In the genomic region with DNA sequence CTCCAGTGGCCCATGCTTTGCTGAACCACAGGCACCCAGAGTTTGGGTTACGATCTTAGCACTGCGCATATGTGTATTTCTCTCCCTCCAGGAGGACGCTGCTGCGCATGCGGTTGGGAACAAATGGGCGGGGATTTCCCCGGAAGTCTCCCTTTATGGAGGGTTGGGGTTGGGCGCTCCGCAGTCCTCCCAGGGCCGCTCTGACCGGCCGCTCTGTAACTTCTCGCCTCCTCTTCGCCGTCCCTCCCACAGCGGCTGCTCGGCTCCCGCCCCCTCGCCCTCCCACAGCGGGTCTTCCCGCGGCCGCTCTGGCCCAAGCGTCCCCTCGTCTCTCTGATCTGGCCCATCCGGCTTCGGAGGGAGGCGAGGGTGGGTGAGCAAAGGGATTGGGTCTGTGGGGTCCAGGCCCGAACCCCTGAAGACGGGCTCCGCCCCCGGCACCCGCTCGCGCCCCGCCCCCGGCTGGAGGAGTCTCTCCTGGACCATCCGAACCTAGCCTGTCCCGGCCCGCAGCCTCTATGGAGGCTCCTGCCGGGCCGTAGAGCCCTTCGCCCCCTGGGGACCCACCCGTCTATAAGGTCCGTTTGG, we compare ENCODE assay signal across 1 cellular context.
TF ChIP-seq lines count a peak whose summit lies in the region.

A gene with protein sequence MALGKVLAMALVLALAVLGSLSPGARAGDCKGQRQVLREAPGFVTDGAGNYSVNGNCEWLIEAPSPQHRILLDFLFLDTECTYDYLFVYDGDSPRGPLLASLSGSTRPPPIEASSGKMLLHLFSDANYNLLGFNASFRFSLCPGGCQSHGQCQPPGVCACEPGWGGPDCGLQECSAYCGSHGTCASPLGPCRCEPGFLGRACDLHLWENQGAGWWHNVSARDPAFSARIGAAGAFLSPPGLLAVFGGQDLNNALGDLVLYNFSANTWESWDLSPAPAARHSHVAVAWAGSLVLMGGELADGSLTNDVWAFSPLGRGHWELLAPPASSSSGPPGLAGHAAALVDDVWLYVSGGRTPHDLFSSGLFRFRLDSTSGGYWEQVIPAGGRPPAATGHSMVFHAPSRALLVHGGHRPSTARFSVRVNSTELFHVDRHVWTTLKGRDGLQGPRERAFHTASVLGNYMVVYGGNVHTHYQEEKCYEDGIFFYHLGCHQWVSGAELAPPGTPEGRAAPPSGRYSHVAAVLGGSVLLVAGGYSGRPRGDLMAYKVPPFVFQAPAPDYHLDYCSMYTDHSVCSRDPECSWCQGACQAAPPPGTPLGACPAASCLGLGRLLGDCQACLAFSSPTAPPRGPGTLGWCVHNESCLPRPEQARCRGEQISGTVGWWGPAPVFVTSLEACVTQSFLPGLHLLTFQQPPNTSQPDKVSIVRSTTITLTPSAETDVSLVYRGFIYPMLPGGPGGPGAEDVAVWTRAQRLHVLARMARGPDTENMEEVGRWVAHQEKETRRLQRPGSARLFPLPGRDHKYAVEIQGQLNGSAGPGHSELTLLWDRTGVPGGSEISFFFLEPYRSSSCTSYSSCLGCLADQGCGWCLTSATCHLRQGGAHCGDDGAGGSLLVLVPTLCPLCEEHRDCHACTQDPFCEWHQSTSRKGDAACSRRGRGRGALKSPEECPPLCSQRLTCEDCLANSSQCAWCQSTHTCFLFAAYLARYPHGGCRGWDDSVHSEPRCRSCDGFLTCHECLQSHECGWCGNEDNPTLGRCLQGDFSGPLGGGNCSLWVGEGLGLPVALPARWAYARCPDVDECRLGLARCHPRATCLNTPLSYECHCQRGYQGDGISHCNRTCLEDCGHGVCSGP (N-terminal part only) (plus strand): TSS at position 328 of the 588 bp plus-strand sequence. CDS start 609 bp downstream, outside the sequence.

TF ChIP-seq in K562, 482 proteins besides CTCF, POLR2A, EP300 and RAD21 (continued from another document and continues in another):
- TF ChIP-seq, protein P1, sequence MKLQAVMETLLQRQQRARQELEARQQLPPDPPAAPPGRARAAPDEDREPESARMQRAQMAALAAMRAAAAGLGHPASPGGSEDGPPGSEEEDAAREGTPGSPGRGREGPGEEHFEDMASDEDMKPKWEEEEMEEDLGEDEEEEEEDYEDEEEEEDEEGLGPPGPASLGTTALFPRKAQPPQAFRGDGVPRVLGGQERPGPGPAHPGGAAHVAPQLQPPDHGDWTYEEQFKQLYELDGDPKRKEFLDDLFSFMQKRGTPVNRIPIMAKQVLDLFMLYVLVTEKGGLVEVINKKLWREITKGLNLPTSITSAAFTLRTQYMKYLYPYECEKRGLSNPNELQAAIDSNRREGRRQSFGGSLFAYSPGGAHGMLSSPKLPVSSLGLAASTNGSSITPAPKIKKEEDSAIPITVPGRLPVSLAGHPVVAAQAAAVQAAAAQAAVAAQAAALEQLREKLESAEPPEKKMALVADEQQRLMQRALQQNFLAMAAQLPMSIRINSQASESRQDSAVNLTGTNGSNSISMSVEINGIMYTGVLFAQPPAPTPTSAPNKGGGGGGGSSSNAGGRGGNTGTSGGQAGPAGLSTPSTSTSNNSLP (IDR thresholded peaks at IDR 0.05; ENCODE audit: borderline replicate concordance, low read depth, low read length), result 0 out of 2 replicates have a peak, but pooled peaks have one; percentile 18
- TF ChIP-seq DIDO1 (tag; IDR thresholded peaks at IDR 0.05; ENCODE audit: low read depth), result no peak
- no peak for TF ChIP-seq RBM15 (IDR thresholded peaks at IDR 0.05; ENCODE audit: insufficient read depth, low read length)
- no peak for TF ChIP-seq NCOA6 (IDR thresholded peaks at IDR 0.05)
- TF ChIP-seq TRIM28 (IDR thresholded peaks at IDR 0.05), result no peak; the same call in 1 of the 2 replicates
- TF ChIP-seq, protein P2, sequence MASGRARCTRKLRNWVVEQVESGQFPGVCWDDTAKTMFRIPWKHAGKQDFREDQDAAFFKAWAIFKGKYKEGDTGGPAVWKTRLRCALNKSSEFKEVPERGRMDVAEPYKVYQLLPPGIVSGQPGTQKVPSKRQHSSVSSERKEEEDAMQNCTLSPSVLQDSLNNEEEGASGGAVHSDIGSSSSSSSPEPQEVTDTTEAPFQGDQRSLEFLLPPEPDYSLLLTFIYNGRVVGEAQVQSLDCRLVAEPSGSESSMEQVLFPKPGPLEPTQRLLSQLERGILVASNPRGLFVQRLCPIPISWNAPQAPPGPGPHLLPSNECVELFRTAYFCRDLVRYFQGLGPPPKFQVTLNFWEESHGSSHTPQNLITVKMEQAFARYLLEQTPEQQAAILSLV (tag; IDR thresholded peaks at IDR 0.05), result no peak
- no peak for TF ChIP-seq FOXA3 (CRISPR knock-in tag; conservative IDR thresholded peaks at IDR 0.05 in 1 of 2, IDR thresholded peaks at IDR 0.05 in 1 of 2)
- TF ChIP-seq, protein P3, sequence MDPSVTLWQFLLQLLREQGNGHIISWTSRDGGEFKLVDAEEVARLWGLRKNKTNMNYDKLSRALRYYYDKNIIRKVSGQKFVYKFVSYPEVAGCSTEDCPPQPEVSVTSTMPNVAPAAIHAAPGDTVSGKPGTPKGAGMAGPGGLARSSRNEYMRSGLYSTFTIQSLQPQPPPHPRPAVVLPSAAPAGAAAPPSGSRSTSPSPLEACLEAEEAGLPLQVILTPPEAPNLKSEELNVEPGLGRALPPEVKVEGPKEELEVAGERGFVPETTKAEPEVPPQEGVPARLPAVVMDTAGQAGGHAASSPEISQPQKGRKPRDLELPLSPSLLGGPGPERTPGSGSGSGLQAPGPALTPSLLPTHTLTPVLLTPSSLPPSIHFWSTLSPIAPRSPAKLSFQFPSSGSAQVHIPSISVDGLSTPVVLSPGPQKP (CRISPR knock-in tag; IDR thresholded peaks at IDR 0.05), result 0 out of 2 replicates have a peak, but pooled peaks have one; percentile 67
- TF ChIP-seq ZBTB17 (CRISPR knock-in tag; IDR thresholded peaks at IDR 0.05), result no peak
- TF ChIP-seq, protein P4, sequence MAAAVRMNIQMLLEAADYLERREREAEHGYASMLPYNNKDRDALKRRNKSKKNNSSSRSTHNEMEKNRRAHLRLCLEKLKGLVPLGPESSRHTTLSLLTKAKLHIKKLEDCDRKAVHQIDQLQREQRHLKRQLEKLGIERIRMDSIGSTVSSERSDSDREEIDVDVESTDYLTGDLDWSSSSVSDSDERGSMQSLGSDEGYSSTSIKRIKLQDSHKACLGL (CRISPR knock-in tag; IDR thresholded peaks at IDR 0.05; ENCODE audit: borderline replicate concordance, poor library complexity, severe bottlenecking), result no peak
- no peak for TF ChIP-seq ZNF197 (CRISPR knock-in tag; IDR thresholded peaks at IDR 0.05; ENCODE audit: low read depth)
- no peak; the same call in 1 of the 2 replicates for TF ChIP-seq ETV5 (CRISPR knock-in tag; IDR thresholded peaks at IDR 0.05; ENCODE audit: low read depth)
- TF ChIP-seq SP2 (IDR thresholded peaks at IDR 0.05; ENCODE audit: extremely low read depth, low read depth, low read length, poor library complexity, severe bottlenecking), result peak; percentile 95
- TF ChIP-seq TBP (optimal IDR thresholded peaks at IDR 0.05; ENCODE audit: low read depth, low read length), result peak; percentile 64
- TF ChIP-seq ZNF217 (CRISPR knock-in tag; IDR thresholded peaks at IDR 0.05), result 0 out of 2 replicates have a peak, but pooled peaks have one; percentile 17
- no peak for TF ChIP-seq PTBP1 (IDR thresholded peaks at IDR 0.05; ENCODE audit: low read depth, low read length)
- no peak for TF ChIP-seq ZNF274 (IDR thresholded peaks at IDR 0.05; ENCODE audit: borderline replicate concordance, low read depth, low read length)
- TF ChIP-seq MAZ (CRISPR knock-in tag; conservative IDR thresholded peaks at IDR 0.05 in 1 of 2, IDR thresholded peaks at IDR 0.05 in 1 of 2), result peak; percentile 91 to 93
- TF ChIP-seq, protein P5, sequence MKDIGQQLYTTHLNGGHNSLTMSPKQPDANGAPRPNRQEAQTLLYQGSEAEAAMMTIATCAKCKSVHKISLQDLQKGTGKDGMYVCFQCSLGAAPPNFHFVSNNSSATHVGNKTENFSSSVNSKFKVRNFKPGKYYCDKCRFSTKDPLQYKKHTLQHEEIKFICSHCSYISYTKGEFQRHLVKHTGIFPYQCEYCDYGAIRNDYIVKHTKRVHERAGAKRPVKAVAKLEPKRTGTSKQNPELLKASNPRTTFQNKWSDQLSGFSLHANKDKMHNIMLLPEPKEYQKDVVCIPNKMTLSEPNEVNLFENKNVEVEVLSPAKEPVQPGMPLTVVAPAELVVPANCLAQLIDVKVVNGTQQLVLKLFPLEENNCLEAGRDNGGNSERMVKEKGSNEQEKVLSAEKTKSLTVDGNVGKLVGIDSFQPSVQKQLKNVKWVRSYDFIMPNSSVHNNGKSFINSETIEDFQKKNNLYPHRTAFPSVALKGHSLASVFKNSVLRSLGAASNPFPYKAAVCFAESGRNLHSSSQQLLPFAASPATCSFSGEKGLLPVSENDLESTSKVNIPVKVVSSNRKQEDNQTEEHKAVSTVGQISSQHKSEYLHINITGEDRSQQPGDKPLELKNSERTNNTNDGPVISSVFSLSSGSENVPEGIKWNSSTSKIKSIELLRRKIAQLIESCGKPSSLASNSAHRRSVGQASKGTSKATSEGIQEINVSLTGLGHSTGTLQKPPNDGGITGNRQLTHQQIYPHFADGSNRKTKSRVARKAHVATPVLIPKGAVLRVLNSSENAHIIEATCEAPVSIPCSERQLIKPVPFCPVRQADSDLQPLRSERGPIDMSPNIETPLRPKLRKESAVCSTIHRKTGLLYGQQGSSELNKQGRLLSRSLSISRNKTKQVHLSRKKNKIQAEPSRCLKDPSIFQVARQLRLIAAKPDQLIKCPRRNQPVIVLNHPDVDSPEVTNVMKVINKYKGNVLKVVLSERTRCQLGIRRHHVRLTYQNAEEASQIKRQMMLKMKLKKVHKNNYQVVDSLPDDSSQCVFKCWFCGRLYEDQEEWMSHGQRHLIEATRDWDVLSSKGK (CRISPR knock-in tag; IDR thresholded peaks at IDR 0.05), result no peak
- TF ChIP-seq ZNF212 (CRISPR knock-in tag; IDR thresholded peaks at IDR 0.05), result no peak
- peak; percentile 2 to 30; a peak in 1 of 4 replicates for TF ChIP-seq SIN3A (IDR thresholded peaks at IDR 0.05; ENCODE audit: borderline replicate concordance in 2 of 2, control insufficient read depth in 1 of 2, low read depth in 2 of 2, low read length in 2 of 2)
- TF ChIP-seq, protein P6, sequence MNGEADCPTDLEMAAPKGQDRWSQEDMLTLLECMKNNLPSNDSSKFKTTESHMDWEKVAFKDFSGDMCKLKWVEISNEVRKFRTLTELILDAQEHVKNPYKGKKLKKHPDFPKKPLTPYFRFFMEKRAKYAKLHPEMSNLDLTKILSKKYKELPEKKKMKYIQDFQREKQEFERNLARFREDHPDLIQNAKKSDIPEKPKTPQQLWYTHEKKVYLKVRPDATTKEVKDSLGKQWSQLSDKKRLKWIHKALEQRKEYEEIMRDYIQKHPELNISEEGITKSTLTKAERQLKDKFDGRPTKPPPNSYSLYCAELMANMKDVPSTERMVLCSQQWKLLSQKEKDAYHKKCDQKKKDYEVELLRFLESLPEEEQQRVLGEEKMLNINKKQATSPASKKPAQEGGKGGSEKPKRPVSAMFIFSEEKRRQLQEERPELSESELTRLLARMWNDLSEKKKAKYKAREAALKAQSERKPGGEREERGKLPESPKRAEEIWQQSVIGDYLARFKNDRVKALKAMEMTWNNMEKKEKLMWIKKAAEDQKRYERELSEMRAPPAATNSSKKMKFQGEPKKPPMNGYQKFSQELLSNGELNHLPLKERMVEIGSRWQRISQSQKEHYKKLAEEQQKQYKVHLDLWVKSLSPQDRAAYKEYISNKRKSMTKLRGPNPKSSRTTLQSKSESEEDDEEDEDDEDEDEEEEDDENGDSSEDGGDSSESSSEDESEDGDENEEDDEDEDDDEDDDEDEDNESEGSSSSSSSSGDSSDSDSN (IDR thresholded peaks at IDR 0.05; ENCODE audit: borderline replicate concordance in 1 of 2, low read depth in 2 of 2, low read length in 2 of 2), result no peak
- no peak; the same call in 1 of the 2 replicates for TF ChIP-seq RFX5 (IDR thresholded peaks at IDR 0.05; ENCODE audit: low read depth, low read length)
- TF ChIP-seq STAG1 (CRISPR knock-in tag; IDR thresholded peaks at IDR 0.05; ENCODE audit: borderline replicate concordance), result no peak
- TF ChIP-seq NFATC3 (IDR thresholded peaks at IDR 0.05), result no peak
- peak; percentile 77 for TF ChIP-seq ZFX (CRISPR knock-in tag; IDR thresholded peaks at IDR 0.05)
- peak; percentile 88 for TF ChIP-seq MEIS2 (IDR thresholded peaks at IDR 0.05; ENCODE audit: partially characterized antibody)
- TF ChIP-seq, protein P7, sequence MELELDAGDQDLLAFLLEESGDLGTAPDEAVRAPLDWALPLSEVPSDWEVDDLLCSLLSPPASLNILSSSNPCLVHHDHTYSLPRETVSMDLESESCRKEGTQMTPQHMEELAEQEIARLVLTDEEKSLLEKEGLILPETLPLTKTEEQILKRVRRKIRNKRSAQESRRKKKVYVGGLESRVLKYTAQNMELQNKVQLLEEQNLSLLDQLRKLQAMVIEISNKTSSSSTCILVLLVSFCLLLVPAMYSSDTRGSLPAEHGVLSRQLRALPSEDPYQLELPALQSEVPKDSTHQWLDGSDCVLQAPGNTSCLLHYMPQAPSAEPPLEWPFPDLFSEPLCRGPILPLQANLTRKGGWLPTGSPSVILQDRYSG (tag; conservative IDR thresholded peaks at IDR 0.05; ENCODE audit: low read depth), result no peak
- peak; percentile 66 for TF ChIP-seq TAF7 (tag; IDR thresholded peaks at IDR 0.05)
- no peak for TF ChIP-seq CBX5 (IDR thresholded peaks at IDR 0.05; ENCODE audit: borderline replicate concordance, low read depth)
- no peak for TF ChIP-seq SAFB (IDR thresholded peaks at IDR 0.05; ENCODE audit: borderline replicate concordance, low read depth, low read length)
- TF ChIP-seq RCOR1 (IDR thresholded peaks at IDR 0.05; ENCODE audit: borderline replicate concordance in 1 of 2, low read depth in 2 of 2, low read length in 2 of 2), result 0 out of 4 replicates have a peak, but pooled peaks of 1 of the 2 experiments have one; percentile 3
- no peak for TF ChIP-seq ZNF589 (CRISPR knock-in tag; IDR thresholded peaks at IDR 0.05; ENCODE audit: low read depth)
- TF ChIP-seq ZNF717 (CRISPR knock-in tag; IDR thresholded peaks at IDR 0.05), result 0 out of 2 replicates have a peak, but pooled peaks have one; percentile 58
- TF ChIP-seq FUS (optimal IDR thresholded peaks at IDR 0.05; ENCODE audit: low read depth, low read length), result no peak
- no peak for TF ChIP-seq BHLHE40 (IDR thresholded peaks at IDR 0.05; ENCODE audit: low read length)
- TF ChIP-seq, protein P8, sequence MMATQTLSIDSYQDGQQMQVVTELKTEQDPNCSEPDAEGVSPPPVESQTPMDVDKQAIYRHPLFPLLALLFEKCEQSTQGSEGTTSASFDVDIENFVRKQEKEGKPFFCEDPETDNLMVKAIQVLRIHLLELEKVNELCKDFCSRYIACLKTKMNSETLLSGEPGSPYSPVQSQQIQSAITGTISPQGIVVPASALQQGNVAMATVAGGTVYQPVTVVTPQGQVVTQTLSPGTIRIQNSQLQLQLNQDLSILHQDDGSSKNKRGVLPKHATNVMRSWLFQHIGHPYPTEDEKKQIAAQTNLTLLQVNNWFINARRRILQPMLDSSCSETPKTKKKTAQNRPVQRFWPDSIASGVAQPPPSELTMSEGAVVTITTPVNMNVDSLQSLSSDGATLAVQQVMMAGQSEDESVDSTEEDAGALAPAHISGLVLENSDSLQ (IDR thresholded peaks at IDR 0.05), result peak; percentile 8; the same call in 1 of the 2 replicates
- no peak for TF ChIP-seq ILF3 (IDR thresholded peaks at IDR 0.05; ENCODE audit: borderline replicate concordance)
- TF ChIP-seq BRF1 (IDR thresholded peaks at IDR 0.05; ENCODE audit: borderline replicate concordance, extremely low read depth, insufficient read length), result no peak
- TF ChIP-seq SAP30 (IDR thresholded peaks at IDR 0.05; ENCODE audit: borderline replicate concordance, insufficient read depth, low read depth, low read length, poor library complexity, severe bottlenecking), result peak; percentile 67
- TF ChIP-seq TAF9B (IDR thresholded peaks at IDR 0.05; ENCODE audit: partially characterized antibody), result peak; percentile 74
- TF ChIP-seq GTF2E2 (tag; IDR thresholded peaks at IDR 0.05), result 0 out of 2 replicates have a peak, but pooled peaks have one; percentile 11
- no peak for TF ChIP-seq STAT5A (IDR thresholded peaks at IDR 0.05; ENCODE audit: borderline replicate concordance, low read length)
- no peak for TF ChIP-seq RHOXF2B (CRISPR knock-in tag; conservative IDR thresholded peaks at IDR 0.05)
